ENCODE assay signal across 26 cellular contexts in the genomic region with DNA sequence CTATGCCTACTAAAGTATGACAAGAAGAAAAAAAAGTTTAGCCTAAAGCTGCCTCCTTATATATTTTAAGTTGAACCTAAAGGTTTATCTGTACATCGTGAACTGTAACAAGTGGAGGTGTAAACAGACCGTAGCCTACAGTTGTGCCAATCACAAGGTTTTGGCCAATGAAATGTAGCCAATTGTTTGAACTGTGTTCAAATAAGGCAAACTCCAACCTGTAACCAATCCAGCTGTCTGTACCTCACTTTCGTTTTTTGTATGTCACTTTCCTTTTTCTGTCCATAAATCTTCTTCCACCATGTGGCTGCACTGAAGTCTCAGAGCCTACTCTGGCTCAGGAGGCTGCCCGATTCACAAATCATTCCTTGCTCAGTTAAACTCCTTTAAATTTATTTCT.
"Had no signal": no experiment of that assay in that cellular context is flagged by ENCODE, and none has a peak within 500 bp of the region (broad histone marks: within the 10 kb centered on the region; RNA-seq: fewer than 3 reads in every experiment).

No MANE protein-coding gene starts in this region.

- H2AFZ ChIP-seq: hepatocyte, neural progenitor cell, parathyroid adenoma had no signal

- H3K27ac ChIP-seq: epithelial cell of prostate, gastrocnemius medialis, heart left ventricle, hepatocyte, neural progenitor cell, parathyroid adenoma, suprapubic skin, vagina had no signal

- H3K36me3 ChIP-seq: gastrocnemius medialis, heart left ventricle, neural progenitor cell, suprapubic skin, vagina had no signal

- H3K4me3 ChIP-seq: gastrocnemius medialis, heart left ventricle, hepatocyte, lung, neural progenitor cell, smooth muscle cell, suprapubic skin, vagina had no signal

- ATAC-seq: esophagus mucosa; gastrocnemius medialis; heart left ventricle; left cardiac atrium; left ventricle myocardium superior; naive thymus-derived CD4-positive, alpha-beta T cell; sciatic nerve; stimulated activated naive CD8-positive, alpha-beta T cell treated with anti-CD3 and anti-CD28 coated beads, Interleukin-15, amount 100 ng/mL, for 72 hours had no signal

- FAIRE-seq: islet of Langerhans had no signal

- H3K79me2 ChIP-seq: hepatocyte, parathyroid adenoma had no signal

- H3K4me1 ChIP-seq: gastrocnemius medialis, heart left ventricle, neural progenitor cell, parathyroid adenoma, suprapubic skin, vagina had no signal

- H3K4me2 ChIP-seq: hepatocyte, neural progenitor cell, smooth muscle cell had no signal

- H3K9ac ChIP-seq: neural progenitor cell, parathyroid adenoma had no signal

- DNase-seq: cortex of kidney; effector CD4-positive, alpha-beta T cell; foreskin fibroblast; gastrocnemius medialis; heart left ventricle; left cardiac atrium; left ventricle myocardium superior; naive thymus-derived CD4-positive, alpha-beta T cell; stimulated activated CD4-positive, alpha-beta T cell treated with anti-CD3 and anti-CD28 coated beads, Interleukin-12 subunit alpha, Interleukin-12 subunit beta, amount 100 ng/mL, for 4 hours; stimulated activated CD4-positive, alpha-beta T cell treated with anti-CD3 and anti-CD28 coated beads, Interleukin-1b, Interleukin-23, amount 100 ng/mL, for 48 hours; stimulated activated CD4-positive, alpha-beta T cell treated with anti-CD3 and anti-CD28 coated beads, Interleukin-4, amount 100 ng/mL, for 1 hour; stimulated activated CD8-positive, alpha-beta memory T cell treated with anti-CD3 and anti-CD28 coated beads, Interleukin-4, amount 100 ng/mL, for 48 hours; stimulated activated naive CD4-positive, alpha-beta T cell; stimulated activated naive CD8-positive, alpha-beta T cell treated with anti-CD3 and anti-CD28 coated beads, Interleukin-15, amount 100 ng/mL, for 72 hours; trophoblast cell had no signal

- H3K9me3 ChIP-seq: gastrocnemius medialis, heart left ventricle, suprapubic skin, vagina had no signal

- H3K27me3 ChIP-seq: gastrocnemius medialis, heart left ventricle, hepatocyte, neural progenitor cell, suprapubic skin, vagina had no signal
